15 cellular contexts compared by ENCODE assay signal in the genomic region with DNA sequence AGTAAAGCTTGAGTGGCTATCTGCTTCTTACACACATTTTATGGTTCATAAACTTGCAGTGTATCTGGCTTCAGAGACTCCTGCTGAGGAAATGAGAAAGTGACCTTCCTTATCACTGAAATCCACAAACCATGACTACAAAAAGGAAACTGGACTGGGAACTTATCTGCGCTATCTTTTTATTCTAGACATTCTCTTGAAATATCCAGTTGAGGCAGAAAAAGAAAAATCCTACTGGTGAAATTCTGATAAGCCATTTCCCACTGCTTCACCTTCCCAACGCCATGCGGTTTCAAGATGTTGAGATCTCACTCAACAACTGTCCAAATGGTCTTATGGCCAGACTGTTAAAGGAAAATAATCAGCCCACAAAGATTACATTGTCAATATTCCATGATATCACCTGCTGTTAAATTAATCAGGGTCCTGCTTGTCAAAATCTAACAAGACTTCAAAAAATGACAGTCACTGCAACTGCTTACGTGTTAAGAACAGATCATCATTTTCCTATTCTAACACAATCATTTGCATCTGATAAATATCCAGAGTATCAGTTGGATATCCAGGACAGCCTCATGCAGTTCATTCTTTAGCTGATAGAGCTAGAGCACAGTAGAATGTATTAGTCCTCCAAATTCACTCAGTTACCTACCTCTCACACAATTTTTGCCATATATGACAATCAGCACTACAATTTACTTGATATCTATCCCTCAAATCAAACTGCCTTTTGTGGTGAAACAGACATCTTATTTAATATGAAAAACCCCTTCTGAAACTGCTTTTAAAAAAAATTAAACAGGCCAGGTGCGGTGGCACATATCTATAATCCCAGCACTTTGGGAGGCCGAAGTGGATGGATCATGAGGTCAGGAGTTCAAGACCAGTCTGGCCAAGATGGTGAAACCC.
"Had no signal": no experiment of that assay in that cellular context is flagged by ENCODE, and none has a peak within 500 bp of the region (broad histone marks: within the 10 kb centered on the region; RNA-seq: fewer than 3 reads in every experiment).

No MANE protein-coding gene starts in this region.

- H3K36me3 ChIP-seq: esophagus squamous epithelium, left lung, ovary, thyroid gland, uterus had no signal

- FAIRE-seq: bronchial epithelial cell had no signal

- H3K27me3 ChIP-seq: dorsolateral prefrontal cortex, esophagus squamous epithelium, left lung, ovary, thyroid gland, uterus had no signal

- H3K4me1 ChIP-seq: left lung, uterus had no signal

- H3K9me3 ChIP-seq: esophagus squamous epithelium, left lung, ovary, thyroid gland, uterus had no signal

- DNase-seq: activated CD4-positive, alpha-beta T cell treated with anti-CD3 and anti-CD28 coated beads, Interleukin-2, amount 50 U/mL, for 48 hours; activated CD8-positive, alpha-beta memory T cell treated with anti-CD3 and anti-CD28 coated beads, Interleukin-2, amount 10 ng/mL, durations not matched to agents 7 days and 5 days; activated effector memory CD4-positive, alpha-beta T cell treated with Interleukin-2 at 50 U/mL for 16 hours; activated T-cell treated with anti-CD3 and anti-CD28 coated beads, Interleukin-2, amount 50 U/mL, for 24 hours; amygdala; dorsolateral prefrontal cortex; esophagus squamous epithelium; foreskin fibroblast; head of caudate nucleus; left lung; ovary; T-helper 1 cell; thyroid gland; uterus had no signal

- H3K27ac ChIP-seq: dorsolateral prefrontal cortex, esophagus squamous epithelium, left lung, ovary, thyroid gland, uterus had no signal

- H3K4me3 ChIP-seq: dorsolateral prefrontal cortex, esophagus squamous epithelium, left lung, ovary, thyroid gland, uterus had no signal
